8 cellular contexts compared by ENCODE assay signal in genomic region chr4:40058121-40058520, GRCh38.
A peak's percentile ranks its signal among the peaks of the same experiment; 100 is the strongest.
DNase-seq lines count a peak whose midpoint lies in the region; TF ChIP-seq lines count a peak whose summit lies in the region.
"Had no signal": no experiment of that assay in that cellular context is flagged by ENCODE, and none has a peak within 500 bp of the region (broad histone marks: within the 10 kb centered on the region; RNA-seq: fewer than 3 reads in every experiment).

No MANE protein-coding gene starts in this region.

- TF ChIP-seq CTCF in HFF-Myc (IDR thresholded peaks at IDR 0.05; ENCODE audit: low read depth, low read length, missing control alignments) (no peak), WI38 (IDR thresholded peaks at IDR 0.05; ENCODE audit: low read depth, low read length) (no peak)

- DNase-seq in HFF-Myc (ENCODE audit: extremely low read depth, low read depth) (no peak), glomerular visceral epithelial cell (ENCODE audit: extremely low spot score) (peak; percentile 5), smooth muscle cell of the brain vasculature (ENCODE audit: low read depth, low spot score) (peak; percentile 1), LoVo (ENCODE audit: low spot score) (no peak), NCI-H1694 treated with DMSO at 0.1 percent for 48 hours (lab: John Stamatoyannopoulos, UW) (no peak)
- no peak for DNase-seq in stimulated activated CD4-positive, alpha-beta T cell treated with anti-CD3 and anti-CD28 coated beads, Interleukin-2, amount 100 ng/mL, for 24 hours
- DNase-seq: SIG-M5 had no signal

- peak overlapping the region; percentile 63 for H3K4me3 ChIP-seq in HFF-Myc (replicated peaks; ENCODE audit: low read depth, low read length)
- peak overlapping the region; percentile 77 for H3K4me3 ChIP-seq in WI38 (ENCODE audit: low read depth, low read length)

Comparison
In these comparisons a context has a peak if more than half of its experiments do, and no peak if none do; other contexts are left out.
1. DNase-seq: peak in glomerular visceral epithelial cell (single experiment) and smooth muscle cell of the brain vasculature (single experiment); none in HFF-Myc (single experiment), stimulated activated CD4-positive, alpha-beta T cell treated with anti-CD3 and anti-CD28 coated beads, Interleukin-2, amount 100 ng/mL, for 24 hours (0 of 2), LoVo (single experiment) and NCI-H1694 treated with DMSO at 0.1 percent for 48 hours (single experiment).